In genomic region chr11:128934926-128935325, GRCh38 we compare ENCODE assay signal across 18 cellular contexts.
DNase-seq lines count a peak whose midpoint lies in the region; ATAC-seq lines count a peak whose summit lies in the region.
"Had no signal": no experiment of that assay in that cellular context is flagged by ENCODE, and none has a peak within 500 bp of the region (broad histone marks: within the 10 kb centered on the region; RNA-seq: fewer than 3 reads in every experiment).

No MANE protein-coding gene starts in this region.

- no peak overlapping the region for H3K27ac ChIP-seq in BLaER1 treated with 17β-estradiol and CSF1 and Interleukin-3, amounts not matched to agents 10 nM and 100 nM

- no peak overlapping the region for H3K9ac ChIP-seq in BLaER1 treated with 17β-estradiol and CSF1 and Interleukin-3, amounts not matched to agents 10 nM and 100 nM

- H3K4me3 ChIP-seq in BLaER1 treated with 17β-estradiol and CSF1 and Interleukin-3, amounts not matched to agents 10 nM and 100 nM, result no peak overlapping the region
- H3K4me3 ChIP-seq: GM12878 had no signal

- peaks cover 23 to 78% (median 46%) of the 10 kb centered on the region in 10 experiments for H3K4me1 ChIP-seq in BLaER1 treated with 17β-estradiol and CSF1 and Interleukin-3, amounts not matched to agents 10 nM and 100 nM
- H3K4me1 ChIP-seq: BE2C, Caco-2 had no signal

- H3K27me3 ChIP-seq in BLaER1 treated with 17β-estradiol and CSF1 and Interleukin-3, amounts not matched to agents 10 nM and 100 nM, result peaks cover 0 to under 1% (median 0%) of the 10 kb centered on the region in 11 experiments; a peak in 1 of 22 replicates
- H3K27me3 ChIP-seq: BE2C had no signal

- H3K4me2 ChIP-seq in BLaER1 treated with 17β-estradiol and CSF1 and Interleukin-3, amounts not matched to agents 10 nM and 100 nM, result peak overlapping the region; percentile 29 to 90 (median 81); a peak in 20 of 22 replicates

- peak; percentile 36 for DNase-seq in retina
- DNase-seq: 8988T; ACHN; BE2C; C1 segment of cervical spinal cord; Caco-2; Calu3; CD4-positive, alpha-beta T cell; CD8-positive, alpha-beta T cell; DMS79; DND-41; EL; GDM1 had no signal

- H4K20me1 ChIP-seq in BLaER1 treated with 17β-estradiol and CSF1 and Interleukin-3, amounts not matched to agents 10 nM and 100 nM, result peaks cover 0 to 11% (median 0%) of the 10 kb centered on the region in 11 experiments; a peak in 3 of 22 replicates

- no peaks in the 10 kb centered on the region for H3K9me3 ChIP-seq in BLaER1 treated with 17β-estradiol and CSF1 and Interleukin-3, amounts not matched to agents 10 nM and 100 nM (replicated peaks in 1 of 11)
- H3K9me3 ChIP-seq: BE2C, Caco-2 had no signal

- ATAC-seq in HG03095 (IDR thresholded peaks at IDR 0.05; ENCODE audit: unreplicated experiment), result no peak
- ATAC-seq in HG03439 (IDR thresholded peaks at IDR 0.05; ENCODE audit: unreplicated experiment), result no peak
- ATAC-seq in HG03442 (IDR thresholded peaks at IDR 0.05; ENCODE audit: unreplicated experiment), result no peak
- ATAC-seq: CD8-positive, alpha-beta T cell; GM12878 had no signal

- no peaks in the 10 kb centered on the region for H3K36me3 ChIP-seq in BLaER1 treated with 17β-estradiol and CSF1 and Interleukin-3, amounts not matched to agents 10 nM and 100 nM
- H3K36me3 ChIP-seq: BE2C had no signal
